Comparison of ENCODE assay signal across 20 cellular contexts in the genomic region with DNA sequence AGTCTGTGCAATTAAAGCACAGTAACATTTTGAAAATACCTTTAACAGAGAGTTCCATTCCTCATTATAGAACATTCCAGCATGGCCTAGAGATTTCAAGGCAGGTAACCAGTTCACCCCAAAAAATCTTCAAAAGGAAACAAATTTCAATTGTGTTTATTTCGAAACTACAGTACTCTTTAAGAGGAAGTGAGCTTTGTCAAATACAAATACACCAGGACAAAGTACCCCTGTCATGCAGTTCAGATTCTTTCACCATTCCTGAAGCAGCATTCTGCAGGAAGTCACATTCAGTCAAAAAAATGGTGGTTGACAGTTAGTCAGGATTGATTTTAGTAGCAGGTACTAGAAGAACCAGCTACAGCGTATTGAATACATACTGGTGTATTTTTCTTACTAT.
"Had no signal": no experiment of that assay in that cellular context is flagged by ENCODE, and none has a peak within 500 bp of the region (broad histone marks: within the 10 kb centered on the region; RNA-seq: fewer than 3 reads in every experiment).

No MANE protein-coding gene starts in this region.

- H3K4me3 Mint-ChIP-seq: activated CD4-positive, alpha-beta memory T cell treated with anti-CD3 and anti-CD28 coated beads for 36 hours; activated naive CD8-positive, alpha-beta T cell treated with anti-CD3 and anti-CD28 coated beads for 36 hours; nephron had no signal

- H3K27me3 ChIP-seq: esophagus squamous epithelium, gastrocnemius medialis, pancreas, stomach, suprapubic skin, tibial nerve, uterus had no signal

- H3K36me3 ChIP-seq: esophagus squamous epithelium, gastrocnemius medialis, pancreas, stomach, suprapubic skin, tibial nerve, uterus had no signal

- H3K27ac Mint-ChIP-seq: activated CD4-positive, alpha-beta memory T cell treated with anti-CD3 and anti-CD28 coated beads for 36 hours; activated naive CD8-positive, alpha-beta T cell treated with anti-CD3 and anti-CD28 coated beads for 36 hours; nephron had no signal

- H3K4me1 Mint-ChIP-seq: activated naive CD8-positive, alpha-beta T cell treated with anti-CD3 and anti-CD28 coated beads for 36 hours had no signal

- H3K9me3 Mint-ChIP-seq: activated CD4-positive, alpha-beta memory T cell treated with anti-CD3 and anti-CD28 coated beads for 36 hours; activated naive CD8-positive, alpha-beta T cell treated with anti-CD3 and anti-CD28 coated beads for 36 hours; nephron had no signal

- H3K4me1 ChIP-seq: esophagus squamous epithelium, pancreas, suprapubic skin, tibial nerve, uterus had no signal

- H3K27ac ChIP-seq: esophagus squamous epithelium, gastrocnemius medialis, pancreas, psoas muscle, stomach, suprapubic skin, tibial nerve, uterus had no signal

- H3K9me3 ChIP-seq: esophagus squamous epithelium, gastrocnemius medialis, pancreas, psoas muscle, stomach, suprapubic skin, tibial nerve, uterus had no signal

- ATAC-seq: gastrocnemius medialis, pancreas, psoas muscle, right cardiac atrium had no signal

- DNase-seq: activated CD4-positive, alpha-beta memory T cell treated with anti-CD3 and anti-CD28 coated beads for 36 hours; activated CD4-positive, alpha-beta T cell treated with anti-CD3 and anti-CD28 coated beads for 48 hours; activated naive CD4-positive, alpha-beta T cell treated with Interleukin-2 at 50 U/mL for 16 hours; activated naive CD8-positive, alpha-beta T cell treated with anti-CD3 and anti-CD28 coated beads for 36 hours; activated T-cell treated with anti-CD3 and anti-CD28 coated beads, Interleukin-2, amount 50 U/mL, for 48 hours; central memory CD4-positive, alpha-beta T cell; effector memory CD4-positive, alpha-beta T cell; esophagus squamous epithelium; gastrocnemius medialis; hypothalamus; mesenchymal stem cell; pancreas; psoas muscle; right cardiac atrium; stimulated activated CD4-positive, alpha-beta T cell treated with anti-CD3 and anti-CD28 coated beads, Interleukin-12 subunit alpha, Interleukin-12 subunit beta, amount 100 ng/mL, for 4 hours; stomach; uterus had no signal

- H3K36me3 Mint-ChIP-seq: activated CD4-positive, alpha-beta memory T cell treated with anti-CD3 and anti-CD28 coated beads for 36 hours; activated naive CD8-positive, alpha-beta T cell treated with anti-CD3 and anti-CD28 coated beads for 36 hours had no signal

- H3K4me3 ChIP-seq: esophagus squamous epithelium, gastrocnemius medialis, pancreas, psoas muscle, stomach, suprapubic skin, tibial nerve, uterus had no signal
